Comparison of ENCODE assay signal across 22 cellular contexts in the genomic region with DNA sequence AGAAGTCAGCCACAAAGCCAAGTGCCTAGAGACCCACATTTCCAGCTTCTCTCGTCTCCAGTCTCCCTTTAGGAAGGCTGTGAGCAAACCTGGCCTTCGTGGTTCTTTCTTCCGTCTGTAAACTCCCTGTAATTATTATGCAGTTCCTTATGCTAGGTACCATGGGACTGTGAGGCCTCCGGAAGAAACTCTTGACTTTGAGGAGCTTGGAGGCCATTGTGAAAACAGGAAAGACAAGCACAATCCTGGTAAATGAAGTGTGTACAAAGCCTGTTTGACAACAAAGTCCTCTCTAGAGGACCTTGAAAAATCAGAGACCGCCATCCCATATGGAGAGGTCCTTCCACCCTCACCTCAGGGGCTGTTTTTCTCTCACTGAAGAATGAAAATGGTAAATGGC.
"Had no signal": no experiment of that assay in that cellular context is flagged by ENCODE, and none has a peak within 500 bp of the region (broad histone marks: within the 10 kb centered on the region; RNA-seq: fewer than 3 reads in every experiment).

No MANE protein-coding gene starts in this region.

- DNase-seq: activated CD4-positive, alpha-beta T cell treated with anti-CD3 and anti-CD28 coated beads, Interleukin-2, amount 10 ng/mL, durations not matched to agents 7 days and 5 days; activated CD4-positive, CD25-positive, alpha-beta regulatory T cell treated with anti-CD3 and anti-CD28 coated beads, Interleukin-2, amount 50 U/mL, for 72 hours; activated CD8-positive, alpha-beta memory T cell treated with anti-CD3 and anti-CD28 coated beads, Interleukin-2, amount 10 ng/mL, durations not matched to agents 7 days and 5 days; activated CD8-positive, alpha-beta T cell treated with anti-CD3 and anti-CD28 coated beads for 36 hours; activated effector memory CD4-positive, alpha-beta T cell treated with anti-CD3 and anti-CD28 coated beads, Interleukin-2, amount 50 U/mL, for 16 hours; activated naive CD4-positive, alpha-beta T cell treated with anti-CD3 and anti-CD28 coated beads, Interleukin-2, amount 10 ng/mL, durations not matched to agents 7 days and 5 days; activated T-cell treated with anti-CD3 and anti-CD28 coated beads for 4 hours; amygdala; colonic mucosa; dorsolateral prefrontal cortex; effector memory CD8-positive, alpha-beta T cell; foreskin melanocyte; kidney glomerular epithelial cell; left ventricle myocardium superior; mucosa of descending colon; nephron progenitor cell; nucleus accumbens; stimulated activated CD4-positive, alpha-beta T cell treated with anti-CD3 and anti-CD28 coated beads, Interleukin-4, amount 100 ng/mL, for 1 hour; stimulated activated naive CD4-positive, alpha-beta T cell treated with Interleukin-2 at 50 U/mL for 16 hours; WERI-Rb-1 had no signal

- H3K27me3 ChIP-seq: colonic mucosa had no signal

- H3K9me3 ChIP-seq: colonic mucosa, mucosa of descending colon, thoracic aorta had no signal

- H3K4me1 ChIP-seq: colonic mucosa had no signal

- H3K36me3 ChIP-seq: colonic mucosa, thoracic aorta, WERI-Rb-1 had no signal

- ATAC-seq: activated CD8-positive, alpha-beta memory T cell treated with anti-CD3 and anti-CD28 coated beads, Interleukin-2, amount 10 ng/mL, durations not matched to agents 7 days and 5 days; activated CD8-positive, alpha-beta T cell treated with anti-CD3 and anti-CD28 coated beads for 36 hours; effector memory CD8-positive, alpha-beta T cell; esophagus mucosa; left ventricle myocardium superior; mucosa of descending colon had no signal

- H3K4me3 ChIP-seq: colonic mucosa, dorsolateral prefrontal cortex, mucosa of descending colon, thoracic aorta had no signal

- H3K27ac ChIP-seq: colonic mucosa, dorsolateral prefrontal cortex, thoracic aorta, WERI-Rb-1 had no signal
